7 cellular contexts compared by ENCODE assay signal in the genomic region with DNA sequence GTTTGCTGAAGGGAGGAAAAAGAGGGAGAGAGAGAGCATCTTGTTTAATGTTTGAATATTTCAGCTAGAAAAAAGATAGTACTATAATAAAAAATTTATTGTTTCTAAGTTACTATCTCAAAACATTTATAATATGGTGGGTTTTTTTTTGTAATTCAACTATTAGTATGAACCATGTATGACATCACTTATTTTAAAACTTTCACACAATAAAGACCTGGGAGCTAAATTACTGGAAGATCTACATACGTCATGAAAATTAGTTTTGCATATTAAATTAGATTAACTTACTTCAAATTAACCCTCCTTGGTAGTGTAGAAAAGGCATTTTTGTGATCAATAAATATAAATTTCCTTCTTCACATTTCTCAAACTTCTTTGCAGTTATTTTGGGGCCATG.
"Had no signal": no experiment of that assay in that cellular context is flagged by ENCODE, and none has a peak within 500 bp of the region (broad histone marks: within the 10 kb centered on the region; RNA-seq: fewer than 3 reads in every experiment).

No MANE protein-coding gene starts in this region.

- FAIRE-seq: HTR-8/SVneo, K562 had no signal

- DNase-seq: IMR-90, KBM-7, KG1 had no signal

- ATAC-seq: K562 had no signal

- H3K27ac ChIP-seq: HL-60, KMS-11 had no signal

- H3K9ac ChIP-seq: KMS-11 had no signal

- H3K4me3 ChIP-seq: K562 had no signal

- H3K4me2 ChIP-seq: KMS-11 had no signal
